ENCODE assay signal across 25 cellular contexts in genomic region chr19:18665771-18666202, GRCh38. TPM values are rescaled to one million over a fixed set of nuclear protein-coding genes. Genes with fewer than 3 reads are reported as not detected.
DNase-seq lines count a peak whose midpoint lies in the region; ATAC-seq and TF ChIP-seq lines count a peak whose summit lies in the region.
"Had no signal": no experiment of that assay in that cellular context is flagged by ENCODE, and none has a peak within 500 bp of the region (broad histone marks: within the 10 kb centered on the region; RNA-seq: fewer than 3 reads in every experiment).

No MANE protein-coding gene starts in this region.

- ATAC-seq in heart right ventricle (peak in 7 of 8 donors; percentile 16 to 49 (median 36)), SK-N-SH treated with all-trans-retinoic acid at 6 μM for 48 hours (no peak), HG03457 (IDR thresholded peaks at IDR 0.05; ENCODE audit: unreplicated experiment) (no peak)
- ATAC-seq: activated CD8-positive, alpha-beta T cell treated with anti-CD3 and anti-CD28 coated beads, Interleukin-2, amount 10 ng/mL, durations not matched to agents 7 days and 5 days; activated T-helper 17 cell treated with anti-CD3 and anti-CD28 coated beads, Interleukin-2, amount 50 U/mL, for 72 hours; HepG2; naive thymus-derived CD8-positive, alpha-beta T cell had no signal

- H3K4me1 Mint-ChIP-seq in Calu3 (ENCODE audit: low read depth, unreplicated experiment): no peaks in the 10 kb centered on the region
- H3K4me1 Mint-ChIP-seq: activated T-helper 17 cell treated with anti-CD3 and anti-CD28 coated beads, Interleukin-2, amount 50 U/mL, for 72 hours had no signal

- no peak for TF ChIP-seq CTCF in ascending aorta (IDR thresholded peaks at IDR 0.05)
- no peak for TF ChIP-seq CTCF in heart right ventricle (IDR thresholded peaks at IDR 0.05)
- no peak for TF ChIP-seq CTCF in Calu3 (IDR thresholded peaks at IDR 0.05; ENCODE audit: unreplicated experiment)

- no peak overlapping the region for H3K27ac Mint-ChIP-seq in Calu3 (ENCODE audit: unreplicated experiment)
- H3K27ac Mint-ChIP-seq: activated CD8-positive, alpha-beta T cell treated with anti-CD3 and anti-CD28 coated beads, Interleukin-2, amount 10 ng/mL, durations not matched to agents 7 days and 5 days; activated naive CD4-positive, alpha-beta T cell treated with anti-CD3 and anti-CD28 coated beads, Interleukin-2, amount 50 U/mL, for 24 hours; activated T-helper 17 cell treated with anti-CD3 and anti-CD28 coated beads, Interleukin-2, amount 50 U/mL, for 72 hours; H9; stimulated activated memory B cell treated with anti-CD40 and anti-IgM and Interleukin-4, amounts not matched to agents 10 μg/mL and 1 μg/mL and 100 μg/mL, for 72 hours; T-helper 2 cell treated with Interferon-gamma antibody and Interleukin-4, amounts not matched to agents 5 μg/mL and 100 μg/mL, for 36 hours had no signal

- H3K9me3 ChIP-seq in ascending aorta (no peaks in the 10 kb centered on the region), heart right ventricle (no peaks in the 10 kb centered on the region)
- H3K9me3 ChIP-seq: Caco-2, prostate gland, testis had no signal

- no peak overlapping the region for H3K9ac ChIP-seq in rectal smooth muscle tissue (ENCODE audit: low read length)

- 38 to 64% methylated on average over 21 to 22 of the region's 22 CpGs for WGBS in heart right ventricle, 2 donors

- no peak overlapping the region for H3K4me3 Mint-ChIP-seq in Calu3 (ENCODE audit: low read depth, unreplicated experiment)
- H3K4me3 Mint-ChIP-seq: activated CD8-positive, alpha-beta T cell treated with anti-CD3 and anti-CD28 coated beads, Interleukin-2, amount 10 ng/mL, durations not matched to agents 7 days and 5 days; activated naive CD4-positive, alpha-beta T cell treated with anti-CD3 and anti-CD28 coated beads, Interleukin-2, amount 50 U/mL, for 24 hours; activated T-helper 17 cell treated with anti-CD3 and anti-CD28 coated beads, Interleukin-2, amount 50 U/mL, for 72 hours; H9; stimulated activated memory B cell treated with anti-CD40 and anti-IgM and Interleukin-4, amounts not matched to agents 10 μg/mL and 1 μg/mL and 100 μg/mL, for 72 hours; T-helper 2 cell treated with Interferon-gamma antibody and Interleukin-4, amounts not matched to agents 5 μg/mL and 100 μg/mL, for 36 hours had no signal

- H3K27ac ChIP-seq in ascending aorta (peak overlapping the region; percentile 94 to 95), heart right ventricle (no peak overlapping the region), rectal smooth muscle tissue (ENCODE audit: low read depth, low read length) (peak overlapping the region; percentile 91)
- H3K27ac ChIP-seq: C4-2B, epithelial cell of prostate, testis had no signal

- H3K27me3 ChIP-seq in ascending aorta (no peaks in the 10 kb centered on the region), heart right ventricle (no peaks in the 10 kb centered on the region), rectal smooth muscle tissue (ENCODE audit: control insufficient read depth, insufficient read depth, low read length) (no peaks in the 10 kb centered on the region)
- H3K27me3 ChIP-seq: testis had no signal

- H3K4me3 ChIP-seq in ascending aorta (peak overlapping the region in 1 of 2 donors; percentile 11), heart right ventricle (no peak overlapping the region), rectal smooth muscle tissue (ENCODE audit: low read length) (no peak overlapping the region)
- H3K4me3 ChIP-seq: prostate gland, testis had no signal

- CTCF ChIA-PET in Calu3 (lab: Charles Lee): no interaction called here

- no peaks in the 10 kb centered on the region for H3K27me3 Mint-ChIP-seq in Calu3 (ENCODE audit: unreplicated experiment)
- H3K27me3 Mint-ChIP-seq: activated naive CD4-positive, alpha-beta T cell treated with anti-CD3 and anti-CD28 coated beads, Interleukin-2, amount 50 U/mL, for 24 hours; activated T-helper 17 cell treated with anti-CD3 and anti-CD28 coated beads, Interleukin-2, amount 50 U/mL, for 72 hours; naive thymus-derived CD8-positive, alpha-beta T cell; stimulated activated memory B cell treated with anti-CD40 and anti-IgM and Interleukin-4, amounts not matched to agents 10 μg/mL and 1 μg/mL and 100 μg/mL, for 72 hours had no signal

- DNase-seq in ascending aorta (ENCODE audit: low spot score in 2 of 2) (no peak), heart right ventricle (no peak), Calu3 (no peak)
- no peak for DNase-seq in activated naive CD4-positive, alpha-beta T cell treated with anti-CD3 and anti-CD28 coated beads, Interleukin-2, amount 50 U/mL, for 16 hours
- DNase-seq: activated CD8-positive, alpha-beta T cell treated with anti-CD3 and anti-CD28 coated beads, Interleukin-2, amount 10 ng/mL, durations not matched to agents 7 days and 5 days; Caco-2; effector memory CD4-positive, alpha-beta T cell; H9; naive thymus-derived CD8-positive, alpha-beta T cell; NCI-H2081; NCI-H526; NK-92 treated with Interleukin-12 subunit alpha and Interleukin-12 subunit beta, amount 100 ng/mL, for 24 hours; SIG-M5; testis had no signal

- H3K36me3 ChIP-seq in ascending aorta: peaks cover 28% of the 10 kb centered on the region in 2 donors
- H3K36me3 ChIP-seq in heart right ventricle: peaks cover 0 to 61% (median 20%) of the 10 kb centered on the region in 9 donors
- H3K36me3 ChIP-seq in rectal smooth muscle tissue (ENCODE audit: control insufficient read depth, insufficient read depth, low read length): peaks cover 19% of the 10 kb centered on the region

- H3K36me3 Mint-ChIP-seq in Calu3 (ENCODE audit: insufficient read depth, unreplicated experiment): peaks cover 6% of the 10 kb centered on the region
- H3K36me3 Mint-ChIP-seq: activated naive CD4-positive, alpha-beta T cell treated with anti-CD3 and anti-CD28 coated beads, Interleukin-2, amount 50 U/mL, for 24 hours had no signal

- no TSS peak for BruUV-seq in Calu3 (replicated peaks; lab: Mats Ljungman, UMichigan)

- intact Hi-C loops in ascending aorta (cut with DNase I): loop anchor here (10.0 kb wide), 1 partner anchor 211 kb away; no protein-coding TSS in a partner anchor
- intact Hi-C loops in heart right ventricle (cut with DNase I): no loop called here
- intact Hi-C loops in Calu3 (cut with micrococcal nuclease; ENCODE audit: unreplicated experiment): no loop called here

- no peaks in the 10 kb centered on the region for H3K9me3 Mint-ChIP-seq in Calu3 (ENCODE audit: low read depth, unreplicated experiment)
- H3K9me3 Mint-ChIP-seq: activated naive CD4-positive, alpha-beta T cell treated with anti-CD3 and anti-CD28 coated beads, Interleukin-2, amount 50 U/mL, for 24 hours; activated T-helper 17 cell treated with anti-CD3 and anti-CD28 coated beads, Interleukin-2, amount 50 U/mL, for 72 hours; H9; naive thymus-derived CD8-positive, alpha-beta T cell; stimulated activated memory B cell treated with anti-CD40 and anti-IgM and Interleukin-4, amounts not matched to agents 10 μg/mL and 1 μg/mL and 100 μg/mL, for 72 hours; T-helper 2 cell treated with Interferon-gamma antibody and Interleukin-4, amounts not matched to agents 5 μg/mL and 100 μg/mL, for 36 hours had no signal

- H3K4me1 ChIP-seq in ascending aorta: peaks cover 14 to 41% of the 10 kb centered on the region in 2 donors
- H3K4me1 ChIP-seq in heart right ventricle: peaks cover 0 to 19% (median 4%) of the 10 kb centered on the region in 9 donors
- H3K4me1 ChIP-seq in rectal smooth muscle tissue (ENCODE audit: control insufficient read depth, insufficient read depth, low read length): peaks cover 18% of the 10 kb centered on the region
- H3K4me1 ChIP-seq: prostate gland, testis had no signal

TF ChIP-seq in SK-N-SH treated with all-trans-retinoic acid at 6 μM for 48 hours, 23 proteins besides CTCF, POLR2A, EP300 and RAD21 (continues in another document):
- TF ChIP-seq CREB5 (CRISPR knock-in tag; IDR thresholded peaks at IDR 0.05; ENCODE audit: low read depth) (no peak), ZFP30 (CRISPR knock-in tag; IDR thresholded peaks at IDR 0.05) (no peak), TCF4 (CRISPR knock-in tag; IDR thresholded peaks at IDR 0.05; ENCODE audit: borderline replicate concordance) (no peak), CSRNP3 (CRISPR knock-in tag; IDR thresholded peaks at IDR 0.05) (no peak), CSDC2 (CRISPR knock-in tag; IDR thresholded peaks at IDR 0.05) (no peak)

RNA-seq across cellular contexts. Expression of gene CRTC1, which starts 17.7 kb away (rescaled TPM):
- 10.0 TPM for total RNA-seq in ascending aorta
- total RNA-seq in heart right ventricle: 10 to 100 TPM in 3 of 10 donors, 1 to 10 TPM in 7; 6.5 to 11.8 (median 9.3) TPM
- polyA plus RNA-seq in heart right ventricle: 1 to 10 TPM; 3.2 to 8.6 TPM
- total RNA-seq in Calu3 (2022): 8.5 and 9.4 TPM in 2 replicates

RNA-seq across cellular contexts. Expression of gene KLHL26, which starts 29.0 kb away (rescaled TPM):
- total RNA-seq in ascending aorta (52.8 TPM), heart right ventricle (1 to 10 TPM; 4.6 to 8.2 (median 6.3) TPM), Calu3 (2022) (7.2 and 7.5 TPM in 2 replicates)
- polyA plus RNA-seq in heart right ventricle: 1 to 10 TPM; 3.4 to 4.6 TPM

RNA-seq across cellular contexts. Expression of gene TMEM59L, which starts 53.1 kb away (rescaled TPM):
- total RNA-seq in ascending aorta: not detected
- total RNA-seq in heart right ventricle: 1 to 10 TPM in 5 of 10 donors, under 1 TPM in 5; 0.13 to 4.5 (median 0.89) TPM
- polyA plus RNA-seq in heart right ventricle: 10 to 100 TPM in 1 of 2 donors, 1 to 10 TPM in 1; 2.5 to 13.8 TPM
- total RNA-seq in Calu3 (2022): 0.71 TPM in 1 of 2 replicates, not detected in the other
- total RNA-seq: activated CD8-positive, alpha-beta T cell treated with anti-CD3 and anti-CD28 coated beads, Interleukin-2, amount 10 ng/mL, durations not matched to agents 7 days and 5 days; naive thymus-derived CD8-positive, alpha-beta T cell had no signal

RNA-seq across cellular contexts. Expression of gene CRLF1, which starts 59.2 kb away (rescaled TPM):
- total RNA-seq in ascending aorta (638 TPM), heart right ventricle (10 to 100 TPM in 3 of 10 donors, 1 to 10 TPM in 6, under 1 TPM in 1; 0.68 to 42.1 (median 4.5) TPM), Calu3 (2022) (1.1 TPM in 1 of 2 replicates, not detected in the other)
- 100 to 1,000 TPM; 154 to 161 TPM for polyA plus RNA-seq in heart right ventricle
- total RNA-seq: activated CD8-positive, alpha-beta T cell treated with anti-CD3 and anti-CD28 coated beads, Interleukin-2, amount 10 ng/mL, durations not matched to agents 7 days and 5 days; activated T-helper 17 cell treated with anti-CD3 and anti-CD28 coated beads, Interleukin-2, amount 50 U/mL, for 72 hours; naive thymus-derived CD8-positive, alpha-beta T cell had no signal

Comparison
In these comparisons a context has a peak if more than half of its experiments do, and no peak if none do; other contexts are left out.
1. H3K27ac ChIP-seq: peak in ascending aorta (2 of 2) and rectal smooth muscle tissue (single experiment); none in heart right ventricle (0 of 10).
2. ATAC-seq: peak in heart right ventricle (7 of 8); none in SK-N-SH treated with all-trans-retinoic acid at 6 μM for 48 hours (single experiment) and HG03457 (single experiment).